In genomic region chr1:149176453-149177316, GRCh38 we compare ENCODE assay signal across 8 cellular contexts.
DNase-seq lines count a peak whose midpoint lies in the region; ATAC-seq, FAIRE-seq and TF ChIP-seq lines count a peak whose summit lies in the region.
"Not testable (repeated sequence)": the region's sequence is repeated elsewhere in the genome, so short reads cannot be mapped to it uniquely, and the experiment has no call there.

No MANE protein-coding gene starts in this region.

- H3K9me3 Mint-ChIP-seq in nephron progenitor cell = not testable (repeated sequence)

- H3K27ac Mint-ChIP-seq in nephron progenitor cell = peak overlapping the region; percentile 97

- not testable (repeated sequence) for H3K27me3 Mint-ChIP-seq in nephron progenitor cell (ENCODE audit: low read depth, poor library complexity)

- TF ChIP-seq EP300 in A549 (IDR thresholded peaks at IDR 0.05) = not testable (repeated sequence)

- POLR2A ChIA-PET in A549 (lab: Yijun Ruan, JAX); HEK293T (lab: Yijun Ruan, JAX); Panc1 (lab: Charles Lee): not testable (repeated sequence)

- H3K4me2 ChIP-seq in A549 = peak overlapping the region; percentile 64

- H3K36me3 Mint-ChIP-seq in nephron progenitor cell (ENCODE audit: low read depth) = not testable (repeated sequence)

- peak overlapping the region; percentile 84 for H3K4me3 Mint-ChIP-seq in nephron progenitor cell

- TF ChIP-seq POLR2A in A549 (IDR thresholded peaks at IDR 0.05; ENCODE audit: low read length); breast epithelium (IDR thresholded peaks at IDR 0.05): not testable (repeated sequence)

- not testable (repeated sequence) for TF ChIP-seq CTCF in A549 (IDR thresholded peaks at IDR 0.05); breast epithelium (IDR thresholded peaks at IDR 0.05); left ventricle myocardium inferior (IDR thresholded peaks at IDR 0.05; ENCODE audit: borderline replicate concordance); nephron progenitor cell (IDR thresholded peaks at IDR 0.05)
- TF ChIP-seq CTCF in Panc1 (IDR thresholded peaks at IDR 0.05) = 0 out of 2 replicates have a peak, but pooled peaks have one; percentile 5

- in situ Hi-C loops in Panc1 (cut with HindIII; ENCODE audit: low pct_unique_long_range_greater_than_20kb, low sequenced_read_pairs) = not testable (repeated sequence)

- CTCF ChIA-PET in A549 (lab: Yijun Ruan, JAX); HEK293T (lab: Yijun Ruan, JAX); Panc1 (lab: Charles Lee): not testable (repeated sequence)

- 2% methylated on average over 6 of the region's 68 CpGs for WGBS in A549 (ENCODE audit: missing lambda C conversion rate)

- peak in 1 of 2 experiments; percentile 12 for DNase-seq in A549 (ENCODE audit: low read depth in 1 of 2, low spot score in 1 of 2)
- DNase-seq in HEK293T (ENCODE audit: extremely low spot score); Panc1 (ENCODE audit: low read depth, low spot score); breast epithelium (ENCODE audit: low spot score in 2 of 2): not testable (repeated sequence)
- peak; percentile 91 for DNase-seq in activated CD8-positive, alpha-beta memory T cell treated with anti-CD3 and anti-CD28 coated beads for 24 hours
- DNase-seq in left ventricle myocardium inferior = peak; percentile 21
- DNase-seq in nephron progenitor cell = peak; percentile 63
- DNase-seq in stimulated activated CD4-positive, alpha-beta T cell treated with anti-CD3 and anti-CD28 coated beads, TNF-alpha, amount 100 ng/mL, for 4 hours (ENCODE audit: low read depth in 3 of 3) = peak; percentile 38 to 47 (median 45)

- not testable (repeated sequence) for FAIRE-seq in A549 (lab: Jason Lieb, UNC)

- not testable (repeated sequence) for H3K4me1 ChIP-seq in A549; Panc1 (ENCODE audit: control insufficient read depth, insufficient read depth, low read length); breast epithelium; left ventricle myocardium inferior

- not testable (repeated sequence) for ATAC-seq in A549, Panc1

- H3K27ac ChIP-seq in A549 (peak overlapping the region; percentile 78 to 91), breast epithelium (peak overlapping the region; percentile 89 to 92), left ventricle myocardium inferior (replicated peaks) (peak overlapping the region; percentile 76)
- not testable (repeated sequence) for H3K27ac ChIP-seq in Panc1 (ENCODE audit: low read length)

- peak overlapping the region; percentile 56 for H3K4me3 ChIP-seq in A549
- peak overlapping the region; percentile 41 to 52 for H3K4me3 ChIP-seq in Panc1 (ENCODE audit: low read depth in 2 of 2, low read length in 2 of 2)
- peak overlapping the region; percentile 50 to 71 (median 59) for H3K4me3 ChIP-seq in breast epithelium
- peak overlapping the region; percentile 67 for H3K4me3 ChIP-seq in left ventricle myocardium inferior

- intact Hi-C loops in Panc1 (cut with micrococcal nuclease; ENCODE audit: unreplicated experiment); breast epithelium (cut with DNase I; ENCODE audit: low total_unique reads); left ventricle myocardium inferior (cut with micrococcal nuclease): not testable (repeated sequence)

- not testable (repeated sequence) for H3K36me3 ChIP-seq in Panc1 (ENCODE audit: control insufficient read depth, insufficient read depth, low read length); breast epithelium; left ventricle myocardium inferior

- not testable (repeated sequence) for H3K27me3 ChIP-seq in Panc1 (ENCODE audit: control insufficient read depth, insufficient read depth, low read length); breast epithelium; left ventricle myocardium inferior (ENCODE audit: low read depth)

- TF ChIP-seq RAD21 in A549 (conservative IDR thresholded peaks at IDR 0.05 in 1 of 2, IDR thresholded peaks at IDR 0.05 in 1 of 2) = not testable (repeated sequence)

- H3K4me1 Mint-ChIP-seq in nephron progenitor cell = not testable (repeated sequence)

- not testable (repeated sequence) for H3K9me3 ChIP-seq in A549; Panc1 (ENCODE audit: control insufficient read depth, insufficient read depth, low read depth, low read length); breast epithelium; left ventricle myocardium inferior (replicated peaks)

- not testable (repeated sequence) for BruUV-seq in Panc1 (replicated peaks; lab: Mats Ljungman, UMichigan)

TF ChIP-seq in HEK293T, 16 proteins besides CTCF, POLR2A, EP300 and RAD21:
- TF ChIP-seq FOXM1 (IDR thresholded peaks at IDR 0.05; ENCODE audit: borderline replicate concordance) = peak; percentile 25; the same call in 1 of the 2 replicates
